12 cellular contexts compared by ENCODE assay signal in the genomic region with DNA sequence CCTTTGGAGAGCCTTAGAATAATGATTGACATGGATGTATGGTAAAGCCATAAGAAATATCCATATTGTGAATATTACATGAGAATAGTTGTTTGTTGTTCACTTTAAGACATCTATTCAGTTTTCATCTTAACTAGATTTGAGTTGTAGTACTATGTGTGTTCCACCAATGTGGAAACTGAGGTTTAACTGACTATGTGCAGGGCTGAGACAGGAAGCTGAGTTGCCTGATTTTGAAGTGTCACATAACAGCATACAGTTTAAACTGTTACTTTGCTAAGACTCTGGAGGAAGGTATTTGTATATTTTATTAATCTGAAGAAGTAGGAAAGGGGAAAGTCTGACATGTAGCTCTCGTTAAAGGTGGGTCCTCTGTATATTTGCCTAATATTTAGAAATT. TPM values are rescaled to one million over a fixed set of nuclear protein-coding genes. Genes with fewer than 3 reads are reported as not detected.
DNase-seq lines count a peak whose midpoint lies in the region; ATAC-seq, FAIRE-seq and TF ChIP-seq lines count a peak whose summit lies in the region.
"Had no signal": no experiment of that assay in that cellular context is flagged by ENCODE, and none has a peak within 500 bp of the region (broad histone marks: within the 10 kb centered on the region; RNA-seq: fewer than 3 reads in every experiment).

No MANE protein-coding gene starts in this region.

- peak overlapping the region; percentile 92 for H3K27ac ChIP-seq in KOPT-K1 (ENCODE audit: low read depth, low read length, poor library complexity, severe bottlenecking)
- no peak overlapping the region for H3K27ac ChIP-seq in heart left ventricle
- H3K27ac ChIP-seq: brain microvascular endothelial cell had no signal

- no peak for DNase-seq in D721Med (ENCODE audit: insufficient read length, low spot score)
- DNase-seq in activated T-helper 2 cell treated with anti-CD3 and anti-CD28 coated beads, Interferon-gamma antibody, Interleukin-2, Interleukin-4, amounts not matched to agents 10 μg/mL and 5 μg/mL and 100 μg/mL, durations not matched to agents 14 hours and 24 hours and 36 hours (ENCODE audit: low spot score), result no peak
- DNase-seq in neural crest cell (ENCODE audit: low read depth, low spot score), result no peak
- no peak for DNase-seq in heart left ventricle
- DNase-seq: brain microvascular endothelial cell, naive B cell, NCI-H1105, RPMI8226, substantia nigra had no signal

- no peak for ATAC-seq in HG02970 (IDR thresholded peaks at IDR 0.05; ENCODE audit: low FRiP score, unreplicated experiment)
- no peak for ATAC-seq in heart left ventricle
- ATAC-seq in GM21723 (IDR thresholded peaks at IDR 0.05; ENCODE audit: unreplicated experiment), result no peak

- no peaks in the 10 kb centered on the region for H3K27me3 ChIP-seq in heart left ventricle
- H3K27me3 ChIP-seq: brain microvascular endothelial cell had no signal

- 93 to 98% (median 96%) methylated on average over 1 of the region's 1 CpG for WGBS in heart left ventricle, 4 donors

- H3K36me3 ChIP-seq in KOPT-K1 (ENCODE audit: insufficient read depth, low read length) (peaks cover 53% of the 10 kb centered on the region), heart left ventricle (peaks cover 0 to 23% (median 0%) of the 10 kb centered on the region in 9 donors)

- H3K9me3 Mint-ChIP-seq in activated T-helper 2 cell treated with anti-CD3 and anti-CD28 coated beads, Interferon-gamma antibody, Interleukin-2, Interleukin-4, amounts not matched to agents 10 μg/mL and 5 μg/mL and 100 μg/mL, durations not matched to agents 14 hours and 24 hours and 36 hours, result no peaks in the 10 kb centered on the region
- no peaks in the 10 kb centered on the region for H3K9me3 Mint-ChIP-seq in neural crest cell
- H3K9me3 Mint-ChIP-seq: naive B cell had no signal

- TF ChIP-seq POLR2A in heart left ventricle (IDR thresholded peaks at IDR 0.05), result no peak

- H3K27me3 Mint-ChIP-seq in activated T-helper 2 cell treated with anti-CD3 and anti-CD28 coated beads, Interferon-gamma antibody, Interleukin-2, Interleukin-4, amounts not matched to agents 10 μg/mL and 5 μg/mL and 100 μg/mL, durations not matched to agents 14 hours and 24 hours and 36 hours (ENCODE audit: low read depth), result no peaks in the 10 kb centered on the region
- no peaks in the 10 kb centered on the region for H3K27me3 Mint-ChIP-seq in neural crest cell (ENCODE audit: low read depth)
- H3K27me3 Mint-ChIP-seq: naive B cell had no signal

- no peak overlapping the region for H3K4me3 ChIP-seq in heart left ventricle

- peaks cover 0 to 25% (median 9%) of the 10 kb centered on the region in 12 donors for H3K4me1 ChIP-seq in heart left ventricle

- TF ChIP-seq CTCF in D721Med (IDR thresholded peaks at IDR 0.05; ENCODE audit: insufficient read depth, missing control alignments), result no peak
- TF ChIP-seq CTCF in neural crest cell (conservative IDR thresholded peaks at IDR 0.05), result no peak
- TF ChIP-seq CTCF in heart left ventricle (IDR thresholded peaks at IDR 0.05), result no peak

- no peaks in the 10 kb centered on the region for H3K9me3 ChIP-seq in KOPT-K1 (ENCODE audit: insufficient read depth, low read length, poor library complexity, severe bottlenecking)
- H3K9me3 ChIP-seq in heart left ventricle, result no peaks in the 10 kb centered on the region

- peaks cover 33% of the 10 kb centered on the region for H3K4me1 Mint-ChIP-seq in activated T-helper 2 cell treated with anti-CD3 and anti-CD28 coated beads, Interferon-gamma antibody, Interleukin-2, Interleukin-4, amounts not matched to agents 10 μg/mL and 5 μg/mL and 100 μg/mL, durations not matched to agents 14 hours and 24 hours and 36 hours (ENCODE audit: low read depth)
- peaks cover 30% of the 10 kb centered on the region for H3K4me1 Mint-ChIP-seq in neural crest cell

- H3K4me3 Mint-ChIP-seq in activated T-helper 2 cell treated with anti-CD3 and anti-CD28 coated beads, Interferon-gamma antibody, Interleukin-2, Interleukin-4, amounts not matched to agents 10 μg/mL and 5 μg/mL and 100 μg/mL, durations not matched to agents 14 hours and 24 hours and 36 hours (ENCODE audit: low read depth), result peak overlapping the region; percentile 97
- peak overlapping the region; percentile 96 for H3K4me3 Mint-ChIP-seq in neural crest cell

- peak overlapping the region; percentile 40 for H3K27ac Mint-ChIP-seq in activated T-helper 2 cell treated with anti-CD3 and anti-CD28 coated beads, Interferon-gamma antibody, Interleukin-2, Interleukin-4, amounts not matched to agents 10 μg/mL and 5 μg/mL and 100 μg/mL, durations not matched to agents 14 hours and 24 hours and 36 hours
- H3K27ac Mint-ChIP-seq in neural crest cell (ENCODE audit: unreplicated experiment), result no peak overlapping the region

- intact Hi-C loops in activated T-helper 2 cell treated with anti-CD3 and anti-CD28 coated beads, Interferon-gamma antibody, Interleukin-2, Interleukin-4, amounts not matched to agents 10 μg/mL and 5 μg/mL and 100 μg/mL, durations not matched to agents 14 hours and 24 hours and 36 hours (cut with micrococcal nuclease), result loop anchor here (5.0 to 10.0 kb wide), 3 partner anchors 65 to 238 kb away; no protein-coding TSS in a partner anchor
- intact Hi-C loops in heart left ventricle (cut with DNase I), result loop anchor here in 1 of 10 donors (5.0 kb wide), 1 partner anchor 80 kb away; no protein-coding TSS in a partner anchor

- peak; percentile 84 for FAIRE-seq in D721Med (lab: Jason Lieb, UNC)

- H3K36me3 Mint-ChIP-seq in activated T-helper 2 cell treated with anti-CD3 and anti-CD28 coated beads, Interferon-gamma antibody, Interleukin-2, Interleukin-4, amounts not matched to agents 10 μg/mL and 5 μg/mL and 100 μg/mL, durations not matched to agents 14 hours and 24 hours and 36 hours (ENCODE audit: low read depth), result peaks cover 48% of the 10 kb centered on the region
- peaks cover 21% of the 10 kb centered on the region for H3K36me3 Mint-ChIP-seq in neural crest cell (ENCODE audit: low read depth)
- H3K36me3 Mint-ChIP-seq: naive B cell had no signal

RNA-seq across cellular contexts. Expression of a gene that starts 2.1 kb away (rescaled TPM):
- total RNA-seq in activated T-helper 2 cell treated with anti-CD3 and anti-CD28 coated beads, Interferon-gamma antibody, Interleukin-2, Interleukin-4, amounts not matched to agents 10 μg/mL and 5 μg/mL and 100 μg/mL, durations not matched to agents 14 hours and 24 hours and 36 hours, result 39.5 and 40.3 TPM in 2 replicates
- total RNA-seq in neural crest cell (79.6 and 82.0 TPM in 2 replicates), heart left ventricle (1 to 10 TPM; 3.4 to 9.1 (median 4.4) TPM)
- polyA plus RNA-seq in heart left ventricle, result 1 to 10 TPM; 1.6 to 5.9 TPM

RNA-seq across cellular contexts. Expression of a gene that starts 41.8 kb away (rescaled TPM):
- total RNA-seq in activated T-helper 2 cell treated with anti-CD3 and anti-CD28 coated beads, Interferon-gamma antibody, Interleukin-2, Interleukin-4, amounts not matched to agents 10 μg/mL and 5 μg/mL and 100 μg/mL, durations not matched to agents 14 hours and 24 hours and 36 hours, result 9.6 and 10.0 TPM in 2 replicates
- total RNA-seq in neural crest cell (1.8 and 2.3 TPM in 2 replicates), heart left ventricle (10 to 100 TPM; 39.1 to 72.7 (median 52.0) TPM)
- 10 to 100 TPM; 10.9 to 24.3 TPM for polyA plus RNA-seq in heart left ventricle
